ENCODE assay signal across 10 cellular contexts in the genomic region with DNA sequence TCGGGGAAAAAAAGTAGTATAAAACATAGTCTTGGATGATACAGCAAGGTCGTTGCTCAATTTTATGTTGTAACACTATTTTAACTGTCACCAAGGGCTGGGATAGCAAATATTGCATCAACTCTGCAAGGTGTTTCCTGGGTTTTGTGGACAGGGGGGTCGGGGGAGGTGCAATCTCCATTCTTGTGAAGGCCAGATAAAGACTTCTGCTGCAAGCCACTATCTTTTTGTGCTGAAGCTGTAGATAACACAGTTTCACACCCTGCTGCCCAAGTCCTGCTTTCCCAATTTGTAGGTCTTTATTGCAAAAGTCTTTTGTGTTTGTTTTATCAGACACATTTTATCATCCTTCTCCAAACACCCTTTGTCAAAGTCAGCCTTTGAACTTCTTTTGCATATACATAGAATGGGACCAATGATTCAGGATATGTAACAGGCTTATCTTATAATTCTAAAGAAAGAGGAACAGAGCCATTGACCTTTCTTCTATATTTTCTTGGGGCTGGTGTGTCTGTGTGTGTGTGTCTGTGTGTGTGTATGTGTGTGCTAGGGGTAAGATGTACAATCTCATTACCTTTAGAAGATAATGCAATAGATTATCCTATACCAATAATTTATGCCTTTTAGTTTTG.
A peak's percentile ranks its signal among the peaks of the same experiment; 100 is the strongest.
DNase-seq lines count a peak whose midpoint lies in the region; ATAC-seq and TF ChIP-seq lines count a peak whose summit lies in the region.
"Had no signal": no experiment of that assay in that cellular context is flagged by ENCODE, and none has a peak within 500 bp of the region (broad histone marks: within the 10 kb centered on the region; RNA-seq: fewer than 3 reads in every experiment).

No MANE protein-coding gene starts in this region.

- no peak overlapping the region for H3K4me2 ChIP-seq in hepatocyte

- no peaks in the 10 kb centered on the region for H4K20me1 ChIP-seq in hepatocyte (ENCODE audit: insufficient read depth, poor library complexity, severe bottlenecking)

- TF ChIP-seq CTCF in left ventricle myocardium inferior (IDR thresholded peaks at IDR 0.05; ENCODE audit: borderline replicate concordance) (no peak), hepatocyte (IDR thresholded peaks at IDR 0.05; ENCODE audit: poor library complexity) (no peak)

- no peaks in the 10 kb centered on the region for H3K79me2 ChIP-seq in hepatocyte

- no peak overlapping the region for H2AFZ ChIP-seq in hepatocyte

- no peaks in the 10 kb centered on the region for H3K27me3 Mint-ChIP-seq in T-helper 17 cell

- H3K36me3 ChIP-seq in left ventricle myocardium inferior = no peaks in the 10 kb centered on the region
- no peaks in the 10 kb centered on the region for H3K36me3 ChIP-seq in hepatocyte (replicated peaks; ENCODE audit: insufficient read depth, low read depth)
- H3K36me3 ChIP-seq: WERI-Rb-1 had no signal

- H3K4me3 ChIP-seq in left ventricle myocardium inferior (no peak overlapping the region), hepatocyte (no peak overlapping the region)

- no peaks in the 10 kb centered on the region for H3K9me3 ChIP-seq in left ventricle myocardium inferior (replicated peaks)
- H3K9me3 ChIP-seq in T-helper 17 cell (ENCODE audit: control insufficient read depth, low read length, poor library complexity, severe bottlenecking) = no peaks in the 10 kb centered on the region
- no peaks in the 10 kb centered on the region for H3K9me3 ChIP-seq in hepatocyte (ENCODE audit: low read depth)

- no peaks in the 10 kb centered on the region for H3K9me2 ChIP-seq in hepatocyte (replicated peaks; ENCODE audit: insufficient read depth)

- intact Hi-C loops in left ventricle myocardium superior (cut with micrococcal nuclease) (no loop called here), left ventricle myocardium inferior (cut with micrococcal nuclease) (no loop called here)

- peak overlapping the region; percentile 70 for H3K27ac Mint-ChIP-seq in T-helper 17 cell

- 30% methylated on average over 3 of the region's 3 CpGs for WGBS in hepatocyte (ENCODE audit: low lambda C conversion rate, missing lambda C conversion rate)

- no peak overlapping the region for H3K4me3 Mint-ChIP-seq in T-helper 17 cell

- H3K4me1 Mint-ChIP-seq in T-helper 17 cell = peaks cover 72% of the 10 kb centered on the region

- H3K4me1 ChIP-seq in left ventricle myocardium inferior = no peaks in the 10 kb centered on the region
- no peaks in the 10 kb centered on the region for H3K4me1 ChIP-seq in hepatocyte (ENCODE audit: insufficient read depth)

- DNase-seq in left ventricle myocardium superior (no peak), left ventricle myocardium inferior (no peak), T-helper 17 cell (no peak), hepatocyte (ENCODE audit: low spot score) (peak; percentile 61), NCI-H446 treated with DMSO at 0.1 percent for 48 hours (lab: John Stamatoyannopoulos, UW) (no peak), epidermal melanocyte (ENCODE audit: insufficient read length, low spot score) (no peak)
- DNase-seq: NCI-H510A treated with DMSO at 0.1 percent for 48 hours, WERI-Rb-1 had no signal

- H3K27ac ChIP-seq in left ventricle myocardium inferior (replicated peaks) (no peak overlapping the region), hepatocyte (no peak overlapping the region)
- H3K27ac ChIP-seq: WERI-Rb-1 had no signal

- ATAC-seq in left ventricle myocardium superior = peak; percentile 47
- no peak for ATAC-seq in T-helper 17 cell
- no peak for ATAC-seq in HG02759 (IDR thresholded peaks at IDR 0.05; ENCODE audit: unreplicated experiment)
- ATAC-seq in HG03108 (IDR thresholded peaks at IDR 0.05; ENCODE audit: unreplicated experiment) = no peak

- peaks cover 3% of the 10 kb centered on the region for H3K36me3 Mint-ChIP-seq in T-helper 17 cell (ENCODE audit: low read depth)

- peaks cover 95% of the 10 kb centered on the region for H3K27me3 ChIP-seq in left ventricle myocardium inferior (ENCODE audit: low read depth)
- H3K27me3 ChIP-seq in hepatocyte = no peaks in the 10 kb centered on the region
